In genomic region chr4:76188557-76188956, GRCh38 we compare ENCODE assay signal across 2 cellular contexts.
A peak's percentile ranks its signal among the peaks of the same experiment; 100 is the strongest.
TF ChIP-seq lines count a peak whose summit lies in the region.

No MANE protein-coding gene starts in this region.

TF ChIP-seq in liver, 16 proteins besides CTCF, POLR2A, EP300 and RAD21:
- TF ChIP-seq FOXA2 (IDR thresholded peaks at IDR 0.05) (no peak), REST (IDR thresholded peaks at IDR 0.05) (peak; percentile 82)
TF ChIP-seq in liver: peak in this region for 1.

TF ChIP-seq in HepG2, 621 proteins besides CTCF, POLR2A, EP300 and RAD21:
- TF ChIP-seq ZNF354B (CRISPR knock-in tag; IDR thresholded peaks at IDR 0.05) (no peak), HNRNPH1 (optimal IDR thresholded peaks at IDR 0.05; ENCODE audit: low read depth, low read length) (no peak), ATF1 (CRISPR knock-in tag; IDR thresholded peaks at IDR 0.05) (no peak), RBM39 (IDR thresholded peaks at IDR 0.05; ENCODE audit: low read depth, low read length, poor library complexity, severe bottlenecking) (no peak), GFI1 (CRISPR knock-in tag; IDR thresholded peaks at IDR 0.05; ENCODE audit: borderline replicate concordance) (no peak), HNF4A (CRISPR knock-in tag; IDR thresholded peaks at IDR 0.05) (no peak), ZNF777 (CRISPR knock-in tag; IDR thresholded peaks at IDR 0.05) (no peak), PRDM4 (CRISPR knock-in tag; IDR thresholded peaks at IDR 0.05; ENCODE audit: borderline replicate concordance) (no peak), CERS6 (CRISPR knock-in tag; IDR thresholded peaks at IDR 0.05) (no peak), MLX (CRISPR knock-in tag; IDR thresholded peaks at IDR 0.05) (no peak), ZNF574 (CRISPR knock-in tag; IDR thresholded peaks at IDR 0.05) (no peak), ZNF7 (CRISPR knock-in tag; IDR thresholded peaks at IDR 0.05) (no peak), ZNF121 (CRISPR knock-in tag; IDR thresholded peaks at IDR 0.05) (no peak), ZSCAN30 (CRISPR knock-in tag; IDR thresholded peaks at IDR 0.05) (no peak), NFIB (CRISPR knock-in tag; IDR thresholded peaks at IDR 0.05; ENCODE audit: borderline replicate concordance) (no peak), KMT2A (CRISPR knock-in tag; IDR thresholded peaks at IDR 0.05) (no peak), ADNP (CRISPR knock-in tag; IDR thresholded peaks at IDR 0.05) (no peak)
